In genomic region chr11:1876361-1877063, GRCh38 we compare ENCODE assay signal across 7 cellular contexts. TPM values are rescaled to one million over a fixed set of nuclear protein-coding genes. Genes with fewer than 3 reads are reported as not detected.
DNase-seq lines count a peak whose midpoint lies in the region; ATAC-seq, FAIRE-seq and TF ChIP-seq lines count a peak whose summit lies in the region.
"Had no signal": no experiment of that assay in that cellular context is flagged by ENCODE, and none has a peak within 500 bp of the region (broad histone marks: within the 10 kb centered on the region; RNA-seq: fewer than 3 reads in every experiment).

No MANE protein-coding gene starts in this region.

- no peaks in the 10 kb centered on the region for H3K27me3 Mint-ChIP-seq in activated T-helper 2 cell treated with anti-CD3 and anti-CD28 coated beads, Interferon-gamma antibody, Interleukin-2, Interleukin-4, amounts not matched to agents 10 μg/mL and 5 μg/mL and 100 μg/mL, durations not matched to agents 14 hours and 24 hours and 36 hours (ENCODE audit: low read depth)
- H3K27me3 Mint-ChIP-seq: activated naive CD4-positive, alpha-beta T cell treated with anti-CD3 and anti-CD28 coated beads, Interleukin-2, amount 50 U/mL, for 24 hours had no signal

- DNase-seq in HTR-8/SVneo (ENCODE audit: insufficient read length, low spot score), result peak; percentile 35
- peak; percentile 43 to 59 (median 54) for DNase-seq in body of pancreas
- DNase-seq in activated T-helper 2 cell treated with anti-CD3 and anti-CD28 coated beads, Interferon-gamma antibody, Interleukin-2, Interleukin-4, amounts not matched to agents 10 μg/mL and 5 μg/mL and 100 μg/mL, durations not matched to agents 14 hours and 24 hours and 36 hours (ENCODE audit: low spot score), result no peak
- DNase-seq in NOMO-1 (lab: John Stamatoyannopoulos, UW; ENCODE audit: unreplicated experiment in 2 of 2), result no peak

- intact Hi-C loops in body of pancreas (cut with DNase I), result loop anchor here (5.0 kb wide), 1 partner anchor 49 kb away; no protein-coding TSS in a partner anchor
- intact Hi-C loops in activated T-helper 2 cell treated with anti-CD3 and anti-CD28 coated beads, Interferon-gamma antibody, Interleukin-2, Interleukin-4, amounts not matched to agents 10 μg/mL and 5 μg/mL and 100 μg/mL, durations not matched to agents 14 hours and 24 hours and 36 hours (cut with micrococcal nuclease), result no loop called here

- WGBS in body of pancreas, 2 donors, result 36 to 45% methylated on average over 17 to 26 of the region's 26 CpGs

- H3K4me1 Mint-ChIP-seq in activated T-helper 2 cell treated with anti-CD3 and anti-CD28 coated beads, Interferon-gamma antibody, Interleukin-2, Interleukin-4, amounts not matched to agents 10 μg/mL and 5 μg/mL and 100 μg/mL, durations not matched to agents 14 hours and 24 hours and 36 hours (ENCODE audit: low read depth), result peaks cover 12% of the 10 kb centered on the region

- no peak for TF ChIP-seq POLR2A in body of pancreas (IDR thresholded peaks at IDR 0.05)

- H3K4me3 ChIP-seq in body of pancreas (no peak overlapping the region), neutrophil (ENCODE audit: low read depth in 1 of 2, low read length in 1 of 2) (no peak overlapping the region)

- FAIRE-seq in HTR-8/SVneo (lab: Jason Lieb, UNC), result peak; percentile 46

- H3K36me3 ChIP-seq in body of pancreas (replicated peaks in 1 of 2; ENCODE audit: insufficient read depth in 1 of 2, low read depth in 2 of 2) (no peaks in the 10 kb centered on the region), neutrophil (peaks cover 85% of the 10 kb centered on the region)

- H3K4me3 Mint-ChIP-seq in activated T-helper 2 cell treated with anti-CD3 and anti-CD28 coated beads, Interferon-gamma antibody, Interleukin-2, Interleukin-4, amounts not matched to agents 10 μg/mL and 5 μg/mL and 100 μg/mL, durations not matched to agents 14 hours and 24 hours and 36 hours (ENCODE audit: low read depth), result no peak overlapping the region
- H3K4me3 Mint-ChIP-seq: activated naive CD4-positive, alpha-beta T cell treated with anti-CD3 and anti-CD28 coated beads, Interleukin-2, amount 50 U/mL, for 24 hours had no signal

- peaks cover 3% of the 10 kb centered on the region for H3K36me3 Mint-ChIP-seq in activated T-helper 2 cell treated with anti-CD3 and anti-CD28 coated beads, Interferon-gamma antibody, Interleukin-2, Interleukin-4, amounts not matched to agents 10 μg/mL and 5 μg/mL and 100 μg/mL, durations not matched to agents 14 hours and 24 hours and 36 hours (ENCODE audit: low read depth)
- H3K36me3 Mint-ChIP-seq: activated naive CD4-positive, alpha-beta T cell treated with anti-CD3 and anti-CD28 coated beads, Interleukin-2, amount 50 U/mL, for 24 hours had no signal

- H3K27ac ChIP-seq in body of pancreas, result peak overlapping the region in 1 of 4 donors; percentile 0
- H3K27ac ChIP-seq in neutrophil, result peak overlapping the region; percentile 52

- H3K9me3 ChIP-seq in body of pancreas (no peaks in the 10 kb centered on the region), neutrophil (no peaks in the 10 kb centered on the region)

- peaks cover 18% of the 10 kb centered on the region for H3K4me1 ChIP-seq in body of pancreas
- H3K4me1 ChIP-seq in neutrophil (ENCODE audit: control insufficient read depth in 1 of 2, insufficient read depth in 1 of 2, low read depth in 1 of 2, low read length in 1 of 2), result peaks cover 37 to 93% of the 10 kb centered on the region in 2 experiments

- ATAC-seq in body of pancreas (no peak), HG02610 (IDR thresholded peaks at IDR 0.05; ENCODE audit: unreplicated experiment) (no peak)

- no peak overlapping the region for H3K27ac Mint-ChIP-seq in activated T-helper 2 cell treated with anti-CD3 and anti-CD28 coated beads, Interferon-gamma antibody, Interleukin-2, Interleukin-4, amounts not matched to agents 10 μg/mL and 5 μg/mL and 100 μg/mL, durations not matched to agents 14 hours and 24 hours and 36 hours
- H3K27ac Mint-ChIP-seq: activated naive CD4-positive, alpha-beta T cell treated with anti-CD3 and anti-CD28 coated beads, Interleukin-2, amount 50 U/mL, for 24 hours had no signal

- no peaks in the 10 kb centered on the region for H3K9me3 Mint-ChIP-seq in activated T-helper 2 cell treated with anti-CD3 and anti-CD28 coated beads, Interferon-gamma antibody, Interleukin-2, Interleukin-4, amounts not matched to agents 10 μg/mL and 5 μg/mL and 100 μg/mL, durations not matched to agents 14 hours and 24 hours and 36 hours
- H3K9me3 Mint-ChIP-seq: activated naive CD4-positive, alpha-beta T cell treated with anti-CD3 and anti-CD28 coated beads, Interleukin-2, amount 50 U/mL, for 24 hours had no signal

- TF ChIP-seq CTCF in body of pancreas (IDR thresholded peaks at IDR 0.05) (peak; percentile 20 to 53 (median 46)), neutrophil (IDR thresholded peaks at IDR 0.05) (no peak)

- H3K27me3 ChIP-seq in body of pancreas, result no peaks in the 10 kb centered on the region
- no peaks in the 10 kb centered on the region for H3K27me3 ChIP-seq in neutrophil

RNA-seq across cellular contexts. Expression of gene PRR33, which starts 15.2 kb away (rescaled TPM):
- not detected for total RNA-seq in body of pancreas
- 0.05 TPM in 1 of 2 replicates, not detected in the other for total RNA-seq in activated T-helper 2 cell treated with anti-CD3 and anti-CD28 coated beads, Interferon-gamma antibody, Interleukin-2, Interleukin-4, amounts not matched to agents 10 μg/mL and 5 μg/mL and 100 μg/mL, durations not matched to agents 14 hours and 24 hours and 36 hours

RNA-seq across cellular contexts. Expression of gene LSP1, which starts 23.6 kb away (rescaled TPM):
- 10 to 100 TPM in 1 of 2 donors, 1 to 10 TPM in 1; 9.9 to 11.5 TPM for total RNA-seq in body of pancreas
- 442 and 449 TPM in 2 replicates for total RNA-seq in activated T-helper 2 cell treated with anti-CD3 and anti-CD28 coated beads, Interferon-gamma antibody, Interleukin-2, Interleukin-4, amounts not matched to agents 10 μg/mL and 5 μg/mL and 100 μg/mL, durations not matched to agents 14 hours and 24 hours and 36 hours

RNA-seq across cellular contexts. Expression of gene TNNI2, which starts 37.7 kb away (rescaled TPM):
- total RNA-seq in body of pancreas, result 1 to 10 TPM; 3.4 to 3.6 TPM
- 0.27 TPM in 1 of 2 replicates, not detected in the other for total RNA-seq in activated T-helper 2 cell treated with anti-CD3 and anti-CD28 coated beads, Interferon-gamma antibody, Interleukin-2, Interleukin-4, amounts not matched to agents 10 μg/mL and 5 μg/mL and 100 μg/mL, durations not matched to agents 14 hours and 24 hours and 36 hours

RNA-seq across cellular contexts. Expression of gene SYT8, which starts 41.7 kb away (rescaled TPM):
- total RNA-seq in body of pancreas, result 10 to 100 TPM in 1 of 2 donors, 1 to 10 TPM in 1; 6.0 to 32.6 TPM
- not detected in 2 replicates for total RNA-seq in activated T-helper 2 cell treated with anti-CD3 and anti-CD28 coated beads, Interferon-gamma antibody, Interleukin-2, Interleukin-4, amounts not matched to agents 10 μg/mL and 5 μg/mL and 100 μg/mL, durations not matched to agents 14 hours and 24 hours and 36 hours

RNA-seq across cellular contexts. Expression of gene TNNT3, which starts 43.0 kb away (rescaled TPM):
- 1 to 10 TPM in 1 of 2 donors, not detected in 1; 1.6 TPM for total RNA-seq in body of pancreas
- 2.0 and 2.9 TPM in 2 replicates for total RNA-seq in activated T-helper 2 cell treated with anti-CD3 and anti-CD28 coated beads, Interferon-gamma antibody, Interleukin-2, Interleukin-4, amounts not matched to agents 10 μg/mL and 5 μg/mL and 100 μg/mL, durations not matched to agents 14 hours and 24 hours and 36 hours

Comparison
In these comparisons a context has a peak if more than half of its experiments do, and no peak if none do; other contexts are left out.
1. DNase-seq: peak in HTR-8/SVneo (single experiment) and body of pancreas (4 of 4); none in activated T-helper 2 cell treated with anti-CD3 and anti-CD28 coated beads, Interferon-gamma antibody, Interleukin-2, Interleukin-4, amounts not matched to agents 10 μg/mL and 5 μg/mL and 100 μg/mL, durations not matched to agents 14 hours and 24 hours and 36 hours (single experiment) and NOMO-1 (0 of 2).
2. RNA of gene LSP1, which starts 23.6 kb away (total RNA-seq): 442 to 449 TPM in activated T-helper 2 cell treated with anti-CD3 and anti-CD28 coated beads, Interferon-gamma antibody, Interleukin-2, Interleukin-4, amounts not matched to agents 10 μg/mL and 5 μg/mL and 100 μg/mL, durations not matched to agents 14 hours and 24 hours and 36 hours; 9.9 to 11.5 TPM in body of pancreas; every median in the first group is over 10 times any median in the second.